In genomic region chr17:40369923-40370322, GRCh38 we compare ENCODE assay signal across 26 cellular contexts. TPM values are rescaled to one million over a fixed set of nuclear protein-coding genes. Genes with fewer than 3 reads are reported as not detected.
"Had no signal": no experiment of that assay in that cellular context is flagged by ENCODE, and none has a peak within 500 bp of the region (broad histone marks: within the 10 kb centered on the region; RNA-seq: fewer than 3 reads in every experiment).

No MANE protein-coding gene starts in this region.

- H3K27me3 Mint-ChIP-seq: activated CD4-positive, alpha-beta T cell treated with anti-CD3 and anti-CD28 coated beads, Interleukin-2, amount 10 ng/mL, durations not matched to agents 24 days and 14 days; activated T-helper 17 cell treated with anti-CD3 and anti-CD28 coated beads, Interleukin-2, amount 50 U/mL, for 72 hours; central memory CD8-positive, alpha-beta T cell had no signal

- H3K27ac ChIP-seq: ascending aorta, body of pancreas, Peyer's patch, RWPE1, SJSA1 had no signal

- H3K36me3 Mint-ChIP-seq: activated CD8-positive, alpha-beta memory T cell treated with anti-CD3 and anti-CD28 coated beads, Interleukin-2, amount 10 ng/mL, durations not matched to agents 7 days and 5 days had no signal

- H3K9me3 ChIP-seq: ascending aorta, body of pancreas, Peyer's patch, SJSA1 had no signal

- H3K4me3 ChIP-seq: ascending aorta, body of pancreas, Peyer's patch, SJSA1 had no signal

- DNase-seq: activated CD4-positive, alpha-beta T cell treated with anti-CD3 and anti-CD28 coated beads for 1 hour; activated CD4-positive, alpha-beta T cell treated with anti-CD3 and anti-CD28 coated beads, Interleukin-2, amount 10 ng/mL, durations not matched to agents 24 days and 14 days; activated CD4-positive, alpha-beta T cell treated with anti-CD3 and anti-CD28 coated beads, Interleukin-2, amount 50 U/mL, for 48 hours; activated CD8-positive, alpha-beta memory T cell treated with anti-CD3 and anti-CD28 coated beads, Interleukin-2, amount 10 ng/mL, durations not matched to agents 7 days and 5 days; activated naive CD4-positive, alpha-beta T cell treated with anti-CD3 and anti-CD28 coated beads, Interleukin-2, amount 50 U/mL, for 16 hours; activated T-cell treated with anti-CD3 and anti-CD28 coated beads, Interleukin-2, amount 50 U/mL, for 4 hours; amniotic stem cell; body of pancreas; Karpas-422; MM.1S; NCI-H1105; NCI-H1436 treated with DMSO at 0.1 percent for 48 hours; NCI-H187; NCI-H2081; NCI-H446; NCI-H524; Peyer's patch; SHP77; SW 1271 had no signal

- H3K36me3 ChIP-seq: ascending aorta, Peyer's patch, SJSA1 had no signal

- H3K4me3 Mint-ChIP-seq: activated CD4-positive, alpha-beta T cell treated with anti-CD3 and anti-CD28 coated beads, Interleukin-2, amount 10 ng/mL, durations not matched to agents 24 days and 14 days; activated CD8-positive, alpha-beta memory T cell treated with anti-CD3 and anti-CD28 coated beads, Interleukin-2, amount 10 ng/mL, durations not matched to agents 7 days and 5 days; activated T-cell treated with anti-CD3 and anti-CD28 coated beads, Interleukin-2, amount 50 U/mL, for 4 hours; activated T-helper 17 cell treated with anti-CD3 and anti-CD28 coated beads, Interleukin-2, amount 50 U/mL, for 72 hours; central memory CD8-positive, alpha-beta T cell; T-helper 1 cell treated with Interleukin-12 subunit alpha and Interleukin-12 subunit beta and Interleukin-4 antibody, amounts not matched to agents 30 μg/mL and 1 μg/mL, for 36 hours had no signal

- H3K9me3 Mint-ChIP-seq: activated CD4-positive, alpha-beta T cell treated with anti-CD3 and anti-CD28 coated beads, Interleukin-2, amount 10 ng/mL, durations not matched to agents 24 days and 14 days; activated T-cell treated with anti-CD3 and anti-CD28 coated beads, Interleukin-2, amount 50 U/mL, for 4 hours; activated T-helper 17 cell treated with anti-CD3 and anti-CD28 coated beads, Interleukin-2, amount 50 U/mL, for 72 hours; central memory CD8-positive, alpha-beta T cell; T-helper 1 cell treated with Interleukin-12 subunit alpha and Interleukin-12 subunit beta and Interleukin-4 antibody, amounts not matched to agents 30 μg/mL and 1 μg/mL, for 36 hours had no signal

- H3K27ac Mint-ChIP-seq: activated CD4-positive, alpha-beta T cell treated with anti-CD3 and anti-CD28 coated beads, Interleukin-2, amount 10 ng/mL, durations not matched to agents 24 days and 14 days; activated CD8-positive, alpha-beta memory T cell treated with anti-CD3 and anti-CD28 coated beads, Interleukin-2, amount 10 ng/mL, durations not matched to agents 7 days and 5 days; activated T-helper 17 cell treated with anti-CD3 and anti-CD28 coated beads, Interleukin-2, amount 50 U/mL, for 72 hours; T-helper 1 cell treated with Interleukin-12 subunit alpha and Interleukin-12 subunit beta and Interleukin-4 antibody, amounts not matched to agents 30 μg/mL and 1 μg/mL, for 36 hours had no signal

- H3K27me3 ChIP-seq: ascending aorta, body of pancreas, Peyer's patch, SJSA1 had no signal

- H3K4me1 ChIP-seq: ascending aorta, body of pancreas, Peyer's patch, SJSA1 had no signal

- ATAC-seq: activated CD8-positive, alpha-beta memory T cell treated with anti-CD3 and anti-CD28 coated beads, Interleukin-2, amount 10 ng/mL, durations not matched to agents 7 days and 5 days; activated T-cell treated with anti-CD3 and anti-CD28 coated beads, Interleukin-2, amount 50 U/mL, for 4 hours; activated T-helper 17 cell treated with anti-CD3 and anti-CD28 coated beads, Interleukin-2, amount 50 U/mL, for 72 hours; body of pancreas; SK-N-SH treated with all-trans-retinoic acid at 6 μM for 48 hours had no signal

RNA-seq across cellular contexts. Expression of gene GJD3, which starts 5.4 kb away (rescaled TPM):
- total RNA-seq: activated CD8-positive, alpha-beta memory T cell treated with anti-CD3 and anti-CD28 coated beads, Interleukin-2, amount 10 ng/mL, durations not matched to agents 7 days and 5 days; activated T-cell treated with anti-CD3 and anti-CD28 coated beads, Interleukin-2, amount 50 U/mL, for 4 hours; activated T-helper 17 cell treated with anti-CD3 and anti-CD28 coated beads, Interleukin-2, amount 50 U/mL, for 72 hours; ascending aorta; SJSA1 had no signal
